In the genomic region with DNA sequence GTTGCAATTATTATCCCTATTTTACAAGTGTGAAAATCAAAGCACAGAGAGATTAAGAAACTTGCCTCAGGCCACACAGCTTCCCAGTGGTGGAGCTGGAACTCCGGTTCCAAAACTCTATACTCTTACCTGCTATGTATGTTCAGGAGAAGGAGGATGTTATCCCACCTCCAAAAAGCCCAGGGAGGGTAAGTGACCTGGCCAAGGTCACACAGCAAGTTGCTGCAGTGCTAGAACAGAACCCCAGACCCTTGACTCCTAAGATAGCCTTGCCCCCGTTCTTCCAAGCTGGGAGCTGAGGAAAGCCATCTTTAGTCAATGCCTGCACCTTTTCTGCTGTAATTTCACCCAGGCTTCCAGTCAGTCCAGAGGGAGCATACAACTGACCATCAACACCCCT, we compare ENCODE assay signal across 32 cellular contexts. TPM values are rescaled to one million over a fixed set of nuclear protein-coding genes. Genes with fewer than 3 reads are reported as not detected.
"Had no signal": no experiment of that assay in that cellular context is flagged by ENCODE, and none has a peak within 500 bp of the region (broad histone marks: within the 10 kb centered on the region; RNA-seq: fewer than 3 reads in every experiment).

No MANE protein-coding gene starts in this region.

- DNase-seq: natural killer cell; occipital lobe; ovary; psoas muscle; stimulated activated CD4-positive, alpha-beta T cell treated with anti-CD3 and anti-CD28 coated beads, Interleukin-15, amount 100 ng/mL, for 24 hours; stimulated activated CD4-positive, alpha-beta T cell treated with anti-CD3 and anti-CD28 coated beads, Interleukin-2, amount 100 ng/mL, for 24 hours; stimulated activated CD4-positive, alpha-beta T cell treated with anti-CD3 and anti-CD28 coated beads, Interleukin-2, amount 100 ng/mL, for 48 hours; stimulated activated CD4-positive, alpha-beta T cell treated with anti-CD3 and anti-CD28 coated beads, Interleukin-4, amount 100 ng/mL, for 24 hours; stimulated activated naive B cell treated with anti-CD40 and anti-IgM and Interleukin-4, amounts not matched to agents 10 μg/mL and 1 μg/mL and 100 μg/mL, for 72 hours; stimulated activated naive CD4-positive, alpha-beta T cell treated with Interleukin-2 at 50 U/mL for 16 hours; stomach; thyroid gland; trophoblast cell; upper lobe of left lung had no signal

- H3K9me3 ChIP-seq: ovary, psoas muscle, stomach, thoracic aorta, thyroid gland, tibial nerve, upper lobe of left lung, vagina had no signal

- H3K9me3 Mint-ChIP-seq: natural killer cell; nephron; neural progenitor cell; stimulated activated effector memory CD8-positive, alpha-beta T cell treated with anti-CD3 and anti-CD28 coated beads, Interleukin-12 subunit alpha, Interleukin-12 subunit beta, amount 100 ng/mL, for 72 hours; stimulated activated naive B cell treated with anti-CD40 and anti-IgM and Interleukin-4, amounts not matched to agents 10 μg/mL and 1 μg/mL and 100 μg/mL, for 72 hours; stimulated activated naive CD8-positive, alpha-beta T cell treated with anti-CD3 and anti-CD28 coated beads, Interleukin-15, Interleukin-2, amounts not matched to agents 100 ng/mL and 50 ng/mL, for 24 hours had no signal

- H3K4me1 ChIP-seq: parathyroid adenoma, psoas muscle, stomach, thyroid gland, tibial nerve, upper lobe of left lung, vagina had no signal

- H3K27me3 ChIP-seq: neural progenitor cell, ovary, thyroid gland, upper lobe of left lung, vagina had no signal

- H3K27me3 Mint-ChIP-seq: stimulated activated naive CD8-positive, alpha-beta T cell treated with anti-CD3 and anti-CD28 coated beads, Interleukin-15, Interleukin-2, amounts not matched to agents 100 ng/mL and 50 ng/mL, for 24 hours had no signal

- H3K79me2 ChIP-seq: parathyroid adenoma had no signal

- H3K4me1 Mint-ChIP-seq: natural killer cell; nephron; stimulated activated effector memory CD8-positive, alpha-beta T cell treated with anti-CD3 and anti-CD28 coated beads, Interleukin-12 subunit alpha, Interleukin-12 subunit beta, amount 100 ng/mL, for 72 hours; stimulated activated naive B cell treated with anti-CD40 and anti-IgM and Interleukin-4, amounts not matched to agents 10 μg/mL and 1 μg/mL and 100 μg/mL, for 72 hours had no signal

- H3K4me3 Mint-ChIP-seq: natural killer cell; nephron; neural progenitor cell; stimulated activated effector memory CD8-positive, alpha-beta T cell treated with anti-CD3 and anti-CD28 coated beads, Interleukin-12 subunit alpha, Interleukin-12 subunit beta, amount 100 ng/mL, for 72 hours; stimulated activated naive B cell treated with anti-CD40 and anti-IgM and Interleukin-4, amounts not matched to agents 10 μg/mL and 1 μg/mL and 100 μg/mL, for 72 hours; stimulated activated naive CD8-positive, alpha-beta T cell treated with anti-CD3 and anti-CD28 coated beads, Interleukin-15, Interleukin-2, amounts not matched to agents 100 ng/mL and 50 ng/mL, for 24 hours had no signal

- H3K4me3 ChIP-seq: neural progenitor cell, ovary, psoas muscle, skin epidermis, smooth muscle cell, stomach, thoracic aorta, thyroid gland, tibial nerve, upper lobe of left lung, vagina had no signal

- H3K27ac ChIP-seq: neural progenitor cell, ovary, parathyroid adenoma, psoas muscle, skin epidermis, stomach, thoracic aorta, thyroid gland, tibial nerve, upper lobe of left lung, vagina had no signal

- H3K27ac Mint-ChIP-seq: natural killer cell; nephron; neural progenitor cell; progenitor cell of endocrine pancreas; stimulated activated effector memory CD8-positive, alpha-beta T cell treated with anti-CD3 and anti-CD28 coated beads, Interleukin-12 subunit alpha, Interleukin-12 subunit beta, amount 100 ng/mL, for 72 hours; stimulated activated naive B cell treated with anti-CD40 and anti-IgM and Interleukin-4, amounts not matched to agents 10 μg/mL and 1 μg/mL and 100 μg/mL, for 72 hours; stimulated activated naive CD8-positive, alpha-beta T cell treated with anti-CD3 and anti-CD28 coated beads, Interleukin-15, Interleukin-2, amounts not matched to agents 100 ng/mL and 50 ng/mL, for 24 hours had no signal

- H3K4me2 ChIP-seq: neural progenitor cell, smooth muscle cell had no signal

- H3K9ac ChIP-seq: neural progenitor cell, parathyroid adenoma had no signal

- ATAC-seq: natural killer cell; psoas muscle; right cardiac atrium; sciatic nerve; stimulated activated effector memory CD8-positive, alpha-beta T cell treated with anti-CD3 and anti-CD28 coated beads, Interleukin-12 subunit alpha, Interleukin-12 subunit beta, amount 100 ng/mL, for 72 hours; stimulated activated naive B cell treated with anti-CD40 and anti-IgM and Interleukin-4, amounts not matched to agents 10 μg/mL and 1 μg/mL and 100 μg/mL, for 72 hours had no signal

- H3K36me3 Mint-ChIP-seq: natural killer cell; neural progenitor cell; stimulated activated effector memory CD8-positive, alpha-beta T cell treated with anti-CD3 and anti-CD28 coated beads, Interleukin-12 subunit alpha, Interleukin-12 subunit beta, amount 100 ng/mL, for 72 hours; stimulated activated naive B cell treated with anti-CD40 and anti-IgM and Interleukin-4, amounts not matched to agents 10 μg/mL and 1 μg/mL and 100 μg/mL, for 72 hours had no signal

- H2AFZ ChIP-seq: neural progenitor cell, parathyroid adenoma had no signal

- H3K36me3 ChIP-seq: neural progenitor cell, ovary, stomach, thoracic aorta, thyroid gland, tibial nerve, upper lobe of left lung, vagina had no signal

RNA-seq across cellular contexts. Expression of a gene that starts 42.3 kb away (rescaled TPM):
- total RNA-seq: natural killer cell, occipital lobe, osteoblast, progenitor cell of endocrine pancreas, psoas muscle, renal cortical epithelial cell, right cardiac atrium, smooth muscle cell, subcutaneous adipose tissue, temporal lobe, thoracic aorta, thyroid gland, tibial nerve, vagina had no signal
- polyA plus RNA-seq: neural cell, ovary, right cardiac atrium, smooth muscle cell had no signal
